Comparison of ENCODE assay signal across 1 cellular context in the genomic region with DNA sequence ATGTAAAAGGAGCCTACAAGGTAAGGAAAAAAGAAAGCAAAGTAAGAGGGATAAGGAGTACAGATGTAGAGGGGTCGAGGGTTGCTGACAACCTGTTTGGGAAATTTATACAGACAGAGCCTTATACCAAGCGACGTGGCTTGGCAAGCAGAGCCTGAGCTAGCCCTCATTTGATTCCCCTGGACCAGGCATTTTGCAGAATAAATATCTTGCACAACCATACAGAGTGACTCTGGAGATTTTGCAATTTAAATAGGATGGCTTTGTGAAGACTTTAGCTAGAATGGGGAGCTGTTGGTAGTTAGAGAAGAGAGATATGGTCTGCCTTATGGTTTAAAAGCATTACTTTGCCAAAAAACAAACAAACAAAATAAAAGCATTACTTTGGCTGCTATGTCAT.
TF ChIP-seq lines count a peak whose summit lies in the region.

No MANE protein-coding gene starts in this region.

TF ChIP-seq in HepG2, 621 proteins besides CTCF, POLR2A, EP300 and RAD21 (continued from another document and continues in another):
- TF ChIP-seq, protein P1, sequence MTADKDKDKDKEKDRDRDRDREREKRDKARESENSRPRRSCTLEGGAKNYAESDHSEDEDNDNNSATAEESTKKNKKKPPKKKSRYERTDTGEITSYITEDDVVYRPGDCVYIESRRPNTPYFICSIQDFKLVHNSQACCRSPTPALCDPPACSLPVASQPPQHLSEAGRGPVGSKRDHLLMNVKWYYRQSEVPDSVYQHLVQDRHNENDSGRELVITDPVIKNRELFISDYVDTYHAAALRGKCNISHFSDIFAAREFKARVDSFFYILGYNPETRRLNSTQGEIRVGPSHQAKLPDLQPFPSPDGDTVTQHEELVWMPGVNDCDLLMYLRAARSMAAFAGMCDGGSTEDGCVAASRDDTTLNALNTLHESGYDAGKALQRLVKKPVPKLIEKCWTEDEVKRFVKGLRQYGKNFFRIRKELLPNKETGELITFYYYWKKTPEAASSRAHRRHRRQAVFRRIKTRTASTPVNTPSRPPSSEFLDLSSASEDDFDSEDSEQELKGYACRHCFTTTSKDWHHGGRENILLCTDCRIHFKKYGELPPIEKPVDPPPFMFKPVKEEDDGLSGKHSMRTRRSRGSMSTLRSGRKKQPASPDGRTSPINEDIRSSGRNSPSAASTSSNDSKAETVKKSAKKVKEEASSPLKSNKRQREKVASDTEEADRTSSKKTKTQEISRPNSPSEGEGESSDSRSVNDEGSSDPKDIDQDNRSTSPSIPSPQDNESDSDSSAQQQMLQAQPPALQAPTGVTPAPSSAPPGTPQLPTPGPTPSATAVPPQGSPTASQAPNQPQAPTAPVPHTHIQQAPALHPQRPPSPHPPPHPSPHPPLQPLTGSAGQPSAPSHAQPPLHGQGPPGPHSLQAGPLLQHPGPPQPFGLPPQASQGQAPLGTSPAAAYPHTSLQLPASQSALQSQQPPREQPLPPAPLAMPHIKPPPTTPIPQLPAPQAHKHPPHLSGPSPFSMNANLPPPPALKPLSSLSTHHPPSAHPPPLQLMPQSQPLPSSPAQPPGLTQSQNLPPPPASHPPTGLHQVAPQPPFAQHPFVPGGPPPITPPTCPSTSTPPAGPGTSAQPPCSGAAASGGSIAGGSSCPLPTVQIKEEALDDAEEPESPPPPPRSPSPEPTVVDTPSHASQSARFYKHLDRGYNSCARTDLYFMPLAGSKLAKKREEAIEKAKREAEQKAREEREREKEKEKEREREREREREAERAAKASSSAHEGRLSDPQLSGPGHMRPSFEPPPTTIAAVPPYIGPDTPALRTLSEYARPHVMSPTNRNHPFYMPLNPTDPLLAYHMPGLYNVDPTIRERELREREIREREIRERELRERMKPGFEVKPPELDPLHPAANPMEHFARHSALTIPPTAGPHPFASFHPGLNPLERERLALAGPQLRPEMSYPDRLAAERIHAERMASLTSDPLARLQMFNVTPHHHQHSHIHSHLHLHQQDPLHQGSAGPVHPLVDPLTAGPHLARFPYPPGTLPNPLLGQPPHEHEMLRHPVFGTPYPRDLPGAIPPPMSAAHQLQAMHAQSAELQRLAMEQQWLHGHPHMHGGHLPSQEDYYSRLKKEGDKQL (CRISPR knock-in tag; IDR thresholded peaks at IDR 0.05; ENCODE audit: low read depth) = no peak
- TF ChIP-seq, protein P2, sequence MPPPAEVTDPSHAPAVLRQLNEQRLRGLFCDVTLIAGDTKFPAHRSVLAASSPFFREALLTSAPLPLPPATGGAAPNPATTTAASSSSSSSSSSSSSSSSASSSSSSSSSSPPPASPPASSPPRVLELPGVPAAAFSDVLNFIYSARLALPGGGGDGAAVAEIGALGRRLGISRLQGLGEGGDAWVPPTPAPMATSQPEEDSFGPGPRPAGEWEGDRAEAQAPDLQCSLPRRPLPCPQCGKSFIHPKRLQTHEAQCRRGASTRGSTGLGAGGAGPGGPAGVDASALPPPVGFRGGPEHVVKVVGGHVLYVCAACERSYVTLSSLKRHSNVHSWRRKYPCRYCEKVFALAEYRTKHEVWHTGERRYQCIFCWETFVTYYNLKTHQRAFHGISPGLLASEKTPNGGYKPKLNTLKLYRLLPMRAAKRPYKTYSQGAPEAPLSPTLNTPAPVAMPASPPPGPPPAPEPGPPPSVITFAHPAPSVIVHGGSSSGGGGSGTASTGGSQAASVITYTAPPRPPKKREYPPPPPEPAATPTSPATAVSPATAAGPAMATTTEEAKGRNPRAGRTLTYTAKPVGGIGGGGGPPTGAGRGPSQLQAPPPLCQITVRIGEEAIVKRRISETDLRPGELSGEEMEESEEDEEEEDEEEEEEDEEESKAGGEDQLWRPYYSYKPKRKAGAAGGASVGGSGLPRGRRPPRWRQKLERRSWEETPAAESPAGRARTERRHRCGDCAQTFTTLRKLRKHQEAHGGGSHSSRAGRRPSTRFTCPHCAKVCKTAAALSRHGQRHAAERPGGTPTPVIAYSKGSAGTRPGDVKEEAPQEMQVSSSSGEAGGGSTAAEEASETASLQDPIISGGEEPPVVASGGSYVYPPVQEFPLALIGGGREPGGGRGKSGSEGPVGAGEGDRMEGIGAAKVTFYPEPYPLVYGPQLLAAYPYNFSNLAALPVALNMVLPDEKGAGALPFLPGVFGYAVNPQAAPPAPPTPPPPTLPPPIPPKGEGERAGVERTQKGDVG (CRISPR knock-in tag; IDR thresholded peaks at IDR 0.05; ENCODE audit: borderline replicate concordance) = no peak
- 0 out of 2 replicates have a peak, but pooled peaks have one; percentile 28 for TF ChIP-seq FOXA3 (CRISPR knock-in tag; IDR thresholded peaks at IDR 0.05)
- TF ChIP-seq, protein P3, sequence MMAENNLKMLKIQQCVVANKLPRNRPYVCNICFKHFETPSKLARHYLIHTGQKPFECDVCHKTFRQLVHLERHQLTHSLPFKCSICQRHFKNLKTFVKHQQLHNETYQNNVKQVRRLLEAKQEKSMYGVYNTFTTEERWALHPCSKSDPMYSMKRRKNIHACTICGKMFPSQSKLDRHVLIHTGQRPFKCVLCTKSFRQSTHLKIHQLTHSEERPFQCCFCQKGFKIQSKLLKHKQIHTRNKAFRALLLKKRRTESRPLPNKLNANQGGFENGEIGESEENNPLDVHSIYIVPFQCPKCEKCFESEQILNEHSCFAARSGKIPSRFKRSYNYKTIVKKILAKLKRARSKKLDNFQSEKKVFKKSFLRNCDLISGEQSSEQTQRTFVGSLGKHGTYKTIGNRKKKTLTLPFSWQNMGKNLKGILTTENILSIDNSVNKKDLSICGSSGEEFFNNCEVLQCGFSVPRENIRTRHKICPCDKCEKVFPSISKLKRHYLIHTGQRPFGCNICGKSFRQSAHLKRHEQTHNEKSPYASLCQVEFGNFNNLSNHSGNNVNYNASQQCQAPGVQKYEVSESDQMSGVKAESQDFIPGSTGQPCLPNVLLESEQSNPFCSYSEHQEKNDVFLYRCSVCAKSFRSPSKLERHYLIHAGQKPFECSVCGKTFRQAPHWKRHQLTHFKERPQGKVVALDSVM (CRISPR knock-in tag; IDR thresholded peaks at IDR 0.05) = no peak
- TF ChIP-seq, protein P4, sequence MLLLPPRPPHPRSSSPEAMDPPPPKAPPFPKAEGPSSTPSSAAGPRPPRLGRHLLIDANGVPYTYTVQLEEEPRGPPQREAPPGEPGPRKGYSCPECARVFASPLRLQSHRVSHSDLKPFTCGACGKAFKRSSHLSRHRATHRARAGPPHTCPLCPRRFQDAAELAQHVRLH (CRISPR knock-in tag; IDR thresholded peaks at IDR 0.05; ENCODE audit: borderline replicate concordance, low read depth) = no peak
- no peak for TF ChIP-seq MATR3 (CRISPR knock-in tag; IDR thresholded peaks at IDR 0.05)
- TF ChIP-seq, protein P5, sequence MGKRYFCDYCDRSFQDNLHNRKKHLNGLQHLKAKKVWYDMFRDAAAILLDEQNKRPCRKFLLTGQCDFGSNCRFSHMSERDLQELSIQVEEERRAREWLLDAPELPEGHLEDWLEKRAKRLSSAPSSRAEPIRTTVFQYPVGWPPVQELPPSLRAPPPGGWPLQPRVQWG (CRISPR knock-in tag; IDR thresholded peaks at IDR 0.05; ENCODE audit: borderline replicate concordance, low read depth) = no peak
- TF ChIP-seq, protein P6, sequence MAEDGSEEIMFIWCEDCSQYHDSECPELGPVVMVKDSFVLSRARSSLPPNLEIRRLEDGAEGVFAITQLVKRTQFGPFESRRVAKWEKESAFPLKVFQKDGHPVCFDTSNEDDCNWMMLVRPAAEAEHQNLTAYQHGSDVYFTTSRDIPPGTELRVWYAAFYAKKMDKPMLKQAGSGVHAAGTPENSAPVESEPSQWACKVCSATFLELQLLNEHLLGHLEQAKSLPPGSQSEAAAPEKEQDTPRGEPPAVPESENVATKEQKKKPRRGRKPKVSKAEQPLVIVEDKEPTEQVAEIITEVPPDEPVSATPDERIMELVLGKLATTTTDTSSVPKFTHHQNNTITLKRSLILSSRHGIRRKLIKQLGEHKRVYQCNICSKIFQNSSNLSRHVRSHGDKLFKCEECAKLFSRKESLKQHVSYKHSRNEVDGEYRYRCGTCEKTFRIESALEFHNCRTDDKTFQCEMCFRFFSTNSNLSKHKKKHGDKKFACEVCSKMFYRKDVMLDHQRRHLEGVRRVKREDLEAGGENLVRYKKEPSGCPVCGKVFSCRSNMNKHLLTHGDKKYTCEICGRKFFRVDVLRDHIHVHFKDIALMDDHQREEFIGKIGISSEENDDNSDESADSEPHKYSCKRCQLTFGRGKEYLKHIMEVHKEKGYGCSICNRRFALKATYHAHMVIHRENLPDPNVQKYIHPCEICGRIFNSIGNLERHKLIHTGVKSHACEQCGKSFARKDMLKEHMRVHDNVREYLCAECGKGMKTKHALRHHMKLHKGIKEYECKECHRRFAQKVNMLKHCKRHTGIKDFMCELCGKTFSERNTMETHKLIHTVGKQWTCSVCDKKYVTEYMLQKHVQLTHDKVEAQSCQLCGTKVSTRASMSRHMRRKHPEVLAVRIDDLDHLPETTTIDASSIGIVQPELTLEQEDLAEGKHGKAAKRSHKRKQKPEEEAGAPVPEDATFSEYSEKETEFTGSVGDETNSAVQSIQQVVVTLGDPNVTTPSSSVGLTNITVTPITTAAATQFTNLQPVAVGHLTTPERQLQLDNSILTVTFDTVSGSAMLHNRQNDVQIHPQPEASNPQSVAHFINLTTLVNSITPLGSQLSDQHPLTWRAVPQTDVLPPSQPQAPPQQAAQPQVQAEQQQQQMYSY (CRISPR knock-in tag; IDR thresholded peaks at IDR 0.05) = no peak
- no peak for TF ChIP-seq ZNF557 (CRISPR knock-in tag; IDR thresholded peaks at IDR 0.05)
- no peak for TF ChIP-seq ZNF891 (CRISPR knock-in tag; IDR thresholded peaks at IDR 0.05)
- TF ChIP-seq RBFOX2 (IDR thresholded peaks at IDR 0.05; ENCODE audit: low read depth, low read length) = no peak
- TF ChIP-seq ZFYVE20 (CRISPR knock-in tag; IDR thresholded peaks at IDR 0.05; ENCODE audit: borderline replicate concordance, low read depth) = no peak
- no peak for TF ChIP-seq ZNF138 (CRISPR knock-in tag; IDR thresholded peaks at IDR 0.05; ENCODE audit: low read depth)
- TF ChIP-seq, protein P7, sequence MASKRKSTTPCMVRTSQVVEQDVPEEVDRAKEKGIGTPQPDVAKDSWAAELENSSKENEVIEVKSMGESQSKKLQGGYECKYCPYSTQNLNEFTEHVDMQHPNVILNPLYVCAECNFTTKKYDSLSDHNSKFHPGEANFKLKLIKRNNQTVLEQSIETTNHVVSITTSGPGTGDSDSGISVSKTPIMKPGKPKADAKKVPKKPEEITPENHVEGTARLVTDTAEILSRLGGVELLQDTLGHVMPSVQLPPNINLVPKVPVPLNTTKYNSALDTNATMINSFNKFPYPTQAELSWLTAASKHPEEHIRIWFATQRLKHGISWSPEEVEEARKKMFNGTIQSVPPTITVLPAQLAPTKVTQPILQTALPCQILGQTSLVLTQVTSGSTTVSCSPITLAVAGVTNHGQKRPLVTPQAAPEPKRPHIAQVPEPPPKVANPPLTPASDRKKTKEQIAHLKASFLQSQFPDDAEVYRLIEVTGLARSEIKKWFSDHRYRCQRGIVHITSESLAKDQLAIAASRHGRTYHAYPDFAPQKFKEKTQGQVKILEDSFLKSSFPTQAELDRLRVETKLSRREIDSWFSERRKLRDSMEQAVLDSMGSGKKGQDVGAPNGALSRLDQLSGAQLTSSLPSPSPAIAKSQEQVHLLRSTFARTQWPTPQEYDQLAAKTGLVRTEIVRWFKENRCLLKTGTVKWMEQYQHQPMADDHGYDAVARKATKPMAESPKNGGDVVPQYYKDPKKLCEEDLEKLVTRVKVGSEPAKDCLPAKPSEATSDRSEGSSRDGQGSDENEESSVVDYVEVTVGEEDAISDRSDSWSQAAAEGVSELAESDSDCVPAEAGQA (IDR thresholded peaks at IDR 0.05; ENCODE audit: low read depth) = no peak
- TF ChIP-seq, protein P7 (CRISPR knock-in tag; IDR thresholded peaks at IDR 0.05; ENCODE audit: borderline replicate concordance) = no peak
- no peak for TF ChIP-seq ZKSCAN8 (CRISPR knock-in tag; IDR thresholded peaks at IDR 0.05; ENCODE audit: borderline replicate concordance)
- TF ChIP-seq NR2F2 (IDR thresholded peaks at IDR 0.05; ENCODE audit: borderline replicate concordance, low read depth) = no peak
- TF ChIP-seq TARDBP (CRISPR knock-in tag; IDR thresholded peaks at IDR 0.05) = no peak
- no peak for TF ChIP-seq FOXP1 (IDR thresholded peaks at IDR 0.05)
- peak; percentile 24; the same call in 1 of the 2 replicates for TF ChIP-seq FOXP1 (CRISPR knock-in tag; IDR thresholded peaks at IDR 0.05)
- TF ChIP-seq, protein P8, sequence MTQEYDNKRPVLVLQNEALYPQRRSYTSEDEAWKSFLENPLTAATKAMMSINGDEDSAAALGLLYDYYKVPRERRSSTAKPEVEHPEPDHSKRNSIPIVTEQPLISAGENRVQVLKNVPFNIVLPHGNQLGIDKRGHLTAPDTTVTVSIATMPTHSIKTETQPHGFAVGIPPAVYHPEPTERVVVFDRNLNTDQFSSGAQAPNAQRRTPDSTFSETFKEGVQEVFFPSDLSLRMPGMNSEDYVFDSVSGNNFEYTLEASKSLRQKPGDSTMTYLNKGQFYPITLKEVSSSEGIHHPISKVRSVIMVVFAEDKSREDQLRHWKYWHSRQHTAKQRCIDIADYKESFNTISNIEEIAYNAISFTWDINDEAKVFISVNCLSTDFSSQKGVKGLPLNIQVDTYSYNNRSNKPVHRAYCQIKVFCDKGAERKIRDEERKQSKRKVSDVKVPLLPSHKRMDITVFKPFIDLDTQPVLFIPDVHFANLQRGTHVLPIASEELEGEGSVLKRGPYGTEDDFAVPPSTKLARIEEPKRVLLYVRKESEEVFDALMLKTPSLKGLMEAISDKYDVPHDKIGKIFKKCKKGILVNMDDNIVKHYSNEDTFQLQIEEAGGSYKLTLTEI (CRISPR knock-in tag; conservative IDR thresholded peaks at IDR 0.05) = no peak
